Comparison of ENCODE assay signal across 30 cellular contexts in genomic region chr13:96728463-96728862, GRCh38.
"Had no signal": no experiment of that assay in that cellular context is flagged by ENCODE, and none has a peak within 500 bp of the region (broad histone marks: within the 10 kb centered on the region; RNA-seq: fewer than 3 reads in every experiment).

No MANE protein-coding gene starts in this region.

- H3K27me3 ChIP-seq: esophagus squamous epithelium, gastroesophageal sphincter, heart left ventricle, hepatocyte, neural progenitor cell, right atrium auricular region, testis, tibial artery had no signal

- H3K27ac Mint-ChIP-seq: memory B cell; mesothelial cell of epicardium; naive B cell; natural killer cell treated with Interleukin-12 subunit alpha and Interleukin-12 subunit beta and Interleukin-15 and Interleukin-18, amount 100 ng/mL, for 72 hours; neural progenitor cell; progenitor cell of endocrine pancreas; stimulated activated effector memory CD8-positive, alpha-beta T cell treated with anti-CD3 and anti-CD28 coated beads, Interleukin-12 subunit alpha, Interleukin-12 subunit beta, amount 100 ng/mL, for 72 hours; type B pancreatic cell had no signal

- H3K4me1 ChIP-seq: esophagus squamous epithelium, gastroesophageal sphincter, heart left ventricle, neural progenitor cell, parathyroid adenoma, right atrium auricular region, testis, tibial artery had no signal

- H3K4me2 ChIP-seq: hepatocyte, neural progenitor cell had no signal

- H3K4me3 ChIP-seq: coronary artery, esophagus squamous epithelium, gastroesophageal sphincter, heart left ventricle, hepatocyte, lung, mucosa of descending colon, neural progenitor cell, right atrium auricular region, testis, tibial artery had no signal

- H3K79me2 ChIP-seq: hepatocyte, parathyroid adenoma had no signal

- H2AFZ ChIP-seq: hepatocyte, neural progenitor cell, parathyroid adenoma had no signal

- ATAC-seq: gastroesophageal sphincter; heart left ventricle; left lobe of liver; mucosa of descending colon; natural killer cell treated with Interleukin-12 subunit alpha and Interleukin-12 subunit beta and Interleukin-15 and Interleukin-18, amount 100 ng/mL, for 72 hours; sciatic nerve; stimulated activated effector memory CD8-positive, alpha-beta T cell treated with anti-CD3 and anti-CD28 coated beads, Interleukin-12 subunit alpha, Interleukin-12 subunit beta, amount 100 ng/mL, for 72 hours had no signal

- H3K27me3 Mint-ChIP-seq: memory B cell; naive B cell; natural killer cell treated with Interleukin-12 subunit alpha and Interleukin-12 subunit beta and Interleukin-15 and Interleukin-18, amount 100 ng/mL, for 72 hours; progenitor cell of endocrine pancreas; type B pancreatic cell had no signal

- DNase-seq: dermis blood vessel endothelial cell; effector memory CD4-positive, alpha-beta T cell; erythroblast; esophagus squamous epithelium; foreskin fibroblast; heart left ventricle; kidney; mucosa of descending colon; naive B cell; stimulated activated CD4-positive, alpha-beta T cell treated with anti-CD3 and anti-CD28 coated beads, Interleukin-2, amount 100 ng/mL, for 24 hours; stimulated activated CD4-positive, alpha-beta T cell treated with anti-CD3 and anti-CD28 coated beads, Interleukin-4, amount 100 ng/mL, for 24 hours; stimulated activated naive CD4-positive, alpha-beta T cell treated with Interleukin-2 at 50 U/mL for 16 hours; substantia nigra; testis; tibial artery had no signal

- H3K4me1 Mint-ChIP-seq: memory B cell; naive B cell; neural progenitor cell; stimulated activated effector memory CD8-positive, alpha-beta T cell treated with anti-CD3 and anti-CD28 coated beads, Interleukin-12 subunit alpha, Interleukin-12 subunit beta, amount 100 ng/mL, for 72 hours had no signal

- H3K9me3 ChIP-seq: mucosa of descending colon, testis had no signal

- H3K4me3 Mint-ChIP-seq: memory B cell; mesothelial cell of epicardium; naive B cell; natural killer cell treated with Interleukin-12 subunit alpha and Interleukin-12 subunit beta and Interleukin-15 and Interleukin-18, amount 100 ng/mL, for 72 hours; neural progenitor cell; stimulated activated effector memory CD8-positive, alpha-beta T cell treated with anti-CD3 and anti-CD28 coated beads, Interleukin-12 subunit alpha, Interleukin-12 subunit beta, amount 100 ng/mL, for 72 hours; type B pancreatic cell had no signal

- H3K27ac ChIP-seq: coronary artery, esophagus squamous epithelium, gastroesophageal sphincter, heart left ventricle, hepatocyte, neural progenitor cell, parathyroid adenoma, right atrium auricular region, testis, tibial artery had no signal

- H3K36me3 ChIP-seq: esophagus squamous epithelium, gastroesophageal sphincter, heart left ventricle, neural progenitor cell, right atrium auricular region, tibial artery had no signal

- H3K36me3 Mint-ChIP-seq: memory B cell; mesothelial cell of epicardium; naive B cell; natural killer cell treated with Interleukin-12 subunit alpha and Interleukin-12 subunit beta and Interleukin-15 and Interleukin-18, amount 100 ng/mL, for 72 hours; neural progenitor cell; stimulated activated effector memory CD8-positive, alpha-beta T cell treated with anti-CD3 and anti-CD28 coated beads, Interleukin-12 subunit alpha, Interleukin-12 subunit beta, amount 100 ng/mL, for 72 hours had no signal

- H3K9ac ChIP-seq: neural progenitor cell, parathyroid adenoma had no signal
